8 cellular contexts compared by ENCODE assay signal in genomic region chrX:53685711-53686110, GRCh38. TPM values are rescaled to one million over a fixed set of nuclear protein-coding genes. Genes with fewer than 3 reads are reported as not detected.
DNase-seq lines count a peak whose midpoint lies in the region; ATAC-seq and TF ChIP-seq lines count a peak whose summit lies in the region.

No MANE protein-coding gene starts in this region.

- H3K4me2 ChIP-seq in skeletal muscle satellite cell (ENCODE audit: low read length) = peak overlapping the region; percentile 79

- DNase-seq in activated CD4-positive, alpha-beta T cell treated with anti-CD3 and anti-CD28 coated beads for 36 hours = no peak
- DNase-seq in activated CD4-positive, alpha-beta T cell treated with anti-CD3 and anti-CD28 coated beads for 4 hours = no peak
- peak; percentile 11 for DNase-seq in SK-N-DZ (ENCODE audit: low spot score)
- DNase-seq in fibroblast of the aortic adventitia (ENCODE audit: low read depth) = no peak
- DNase-seq in HPDE6-E6E7 (ENCODE audit: extremely low spot score) = no peak
- DNase-seq in NOMO-1 treated with DMSO at 0.1 percent for 48 hours (lab: John Stamatoyannopoulos, UW; ENCODE audit: unreplicated experiment) = no peak
- DNase-seq in NCI-H2171 (lab: John Stamatoyannopoulos, UW) = no peak

- CTCF ChIA-PET in activated CD4-positive, alpha-beta T cell treated with anti-CD3 and anti-CD28 coated beads for 36 hours (lab: Charles Lee) = interaction anchor here (0.6 kb wide), 1 partner anchor 48 kb away, joined by 4 read pairs; no protein-coding TSS in a partner anchor

- no peak for ATAC-seq in activated CD4-positive, alpha-beta T cell treated with anti-CD3 and anti-CD28 coated beads for 36 hours

- H3K27me3 Mint-ChIP-seq in activated CD4-positive, alpha-beta T cell treated with anti-CD3 and anti-CD28 coated beads for 36 hours = no peaks in the 10 kb centered on the region

- no peak for TF ChIP-seq CTCF in fibroblast of the aortic adventitia (IDR thresholded peaks at IDR 0.05; ENCODE audit: insufficient read depth, low read length)

- intact Hi-C loops in activated CD4-positive, alpha-beta T cell treated with anti-CD3 and anti-CD28 coated beads for 36 hours (cut with DNase I, micrococcal nuclease) = loop anchor here (2.0 to 10.0 kb wide), 4 partner anchors 147 to 1479 kb away; partner anchors contain the start of genes FAM120C (in 1 of the 2) and WNK3 (in 1 of the 2)

- H3K4me3 Mint-ChIP-seq in activated CD4-positive, alpha-beta T cell treated with anti-CD3 and anti-CD28 coated beads for 36 hours = peak overlapping the region; percentile 80

- H3K9me3 ChIP-seq in skeletal muscle satellite cell (replicated peaks; ENCODE audit: low read length) = no peaks in the 10 kb centered on the region

- no peaks in the 10 kb centered on the region for H3K9me3 Mint-ChIP-seq in activated CD4-positive, alpha-beta T cell treated with anti-CD3 and anti-CD28 coated beads for 36 hours (ENCODE audit: low read depth)

- H3K36me3 ChIP-seq in skeletal muscle satellite cell (ENCODE audit: insufficient read depth, low read length) = no peaks in the 10 kb centered on the region

- H3K4me1 ChIP-seq in skeletal muscle satellite cell (ENCODE audit: control insufficient read depth, insufficient read depth, low read length) = peaks cover 9% of the 10 kb centered on the region

- H3K4me1 Mint-ChIP-seq in activated CD4-positive, alpha-beta T cell treated with anti-CD3 and anti-CD28 coated beads for 36 hours = peaks cover 11% of the 10 kb centered on the region

- POLR2A ChIA-PET in activated CD4-positive, alpha-beta T cell treated with anti-CD3 and anti-CD28 coated beads for 36 hours (lab: Charles Lee) = interaction anchor here (1.9 kb wide), 2 partner anchors 29 to 31 kb away, joined by 10 to 16 read pairs; no protein-coding TSS in a partner anchor

- H3K9ac ChIP-seq in skeletal muscle satellite cell (ENCODE audit: low read depth, low read length) = peak overlapping the region; percentile 87

- no peaks in the 10 kb centered on the region for H3K27me3 ChIP-seq in skeletal muscle satellite cell (ENCODE audit: control insufficient read depth, insufficient read depth, low read length)

- H3K27ac Mint-ChIP-seq in activated CD4-positive, alpha-beta T cell treated with anti-CD3 and anti-CD28 coated beads for 36 hours = peak overlapping the region; percentile 93

- peaks cover 33% of the 10 kb centered on the region for H3K36me3 Mint-ChIP-seq in activated CD4-positive, alpha-beta T cell treated with anti-CD3 and anti-CD28 coated beads for 36 hours (ENCODE audit: low read depth)

- peak overlapping the region; percentile 73 for H3K4me3 ChIP-seq in fibroblast of the aortic adventitia (ENCODE audit: low read depth, low read length)
- peak overlapping the region; percentile 81 for H3K4me3 ChIP-seq in skeletal muscle satellite cell (ENCODE audit: low read length)

RNA-seq across cellular contexts. Expression of gene HUWE1, which starts 0.8 kb away (rescaled TPM):
- total RNA-seq in activated CD4-positive, alpha-beta T cell treated with anti-CD3 and anti-CD28 coated beads for 36 hours = 100 to 1,000 TPM; 513 to 554 TPM
- polyA plus RNA-seq in SK-N-DZ (2014; cell fraction: cytosol; rRNA removed) = 32.1 and 37.5 TPM in 2 replicates
- polyA plus RNA-seq in SK-N-DZ (2014; cell fraction: nucleus; rRNA removed) = 49.0 and 80.5 TPM in 2 replicates
- total RNA-seq in fibroblast of the aortic adventitia (ENCODE audit: low replicate concordance) = 90.0 and 167 TPM in 2 replicates
- 86.4 and 87.8 TPM in 2 replicates for total RNA-seq in skeletal muscle satellite cell (2012; rRNA removed)
